ENCODE assay signal across 37 cellular contexts in genomic region chr12:63927511-63927910, GRCh38.
"Had no signal": no experiment of that assay in that cellular context is flagged by ENCODE, and none has a peak within 500 bp of the region (broad histone marks: within the 10 kb centered on the region; RNA-seq: fewer than 3 reads in every experiment).

No MANE protein-coding gene starts in this region.

- H3K36me3 Mint-ChIP-seq: activated naive CD4-positive, alpha-beta T cell treated with anti-CD3 and anti-CD28 coated beads, Interleukin-2, amount 10 ng/mL, durations not matched to agents 7 days and 5 days; activated naive CD4-positive, alpha-beta T cell treated with anti-CD3 and anti-CD28 coated beads, Interleukin-2, amount 50 U/mL, for 24 hours; activated naive CD4-positive, alpha-beta T cell treated with anti-CD3 and anti-CD28 coated beads, Interleukin-2, amount 50 U/mL, for 72 hours; activated naive CD8-positive, alpha-beta T cell; activated naive CD8-positive, alpha-beta T cell treated with anti-CD3 and anti-CD28 coated beads for 36 hours; activated naive CD8-positive, alpha-beta T cell treated with anti-CD3 and anti-CD28 coated beads, Interleukin-2, amount 10 ng/mL, durations not matched to agents 7 days and 5 days had no signal

- H3K27ac ChIP-seq: adrenal gland, ascending aorta, body of pancreas, brain microvascular endothelial cell, breast epithelium, cardiac muscle cell had no signal

- H3K4me3 Mint-ChIP-seq: activated naive CD4-positive, alpha-beta T cell treated with anti-CD3 and anti-CD28 coated beads for 36 hours; activated naive CD4-positive, alpha-beta T cell treated with anti-CD3 and anti-CD28 coated beads, Interleukin-2, amount 10 ng/mL, durations not matched to agents 7 days and 5 days; activated naive CD4-positive, alpha-beta T cell treated with anti-CD3 and anti-CD28 coated beads, Interleukin-2, amount 50 U/mL, for 24 hours; activated naive CD8-positive, alpha-beta T cell; activated naive CD8-positive, alpha-beta T cell treated with anti-CD3 and anti-CD28 coated beads for 36 hours; activated naive CD8-positive, alpha-beta T cell treated with anti-CD3 and anti-CD28 coated beads, Interleukin-2, amount 10 ng/mL, durations not matched to agents 7 days and 5 days; activated naive CD8-positive, alpha-beta T cell treated with anti-CD3 and anti-CD28 coated beads, Interleukin-2, amount 50 U/mL, for 24 hours; activated T-cell treated with anti-CD3 and anti-CD28 coated beads, Interleukin-2, amount 50 U/mL, for 24 hours; activated T-cell treated with anti-CD3 and anti-CD28 coated beads, Interleukin-2, amount 50 U/mL, for 4 hours; activated T-cell treated with anti-CD3 and anti-CD28 coated beads, Interleukin-2, amount 50 U/mL, for 72 hours; activated T-helper 1 cell treated with anti-CD3 and anti-CD28 coated beads, Interleukin-12 subunit alpha, Interleukin-12 subunit beta, Interleukin-2, Interleukin-4 antibody, amounts not matched to agents 30 ng/mL and 10 ng/mL and 1 ng/mL, durations not matched to agents 14 hours and 24 hours and 36 hours; activated T-helper 17 cell treated with anti-CD3 and anti-CD28 coated beads, Interleukin-2, amount 50 U/mL, for 72 hours; brain; central memory CD8-positive, alpha-beta T cell had no signal

- ATAC-seq: activated T-cell treated with anti-CD3 and anti-CD28 coated beads, Interleukin-2, amount 50 U/mL, for 4 hours; body of pancreas had no signal

- H3K36me3 ChIP-seq: adrenal gland, ascending aorta, brain microvascular endothelial cell, breast epithelium, cardiac muscle cell had no signal

- DNase-seq: activated effector memory CD4-positive, alpha-beta T cell treated with anti-CD3 and anti-CD28 coated beads, Interleukin-2, amount 50 U/mL, for 16 hours; activated effector memory CD4-positive, alpha-beta T cell treated with Interleukin-2 at 50 U/mL for 16 hours; activated gamma-delta T cell; activated gamma-delta T cell treated with Interleukin-2 at 50 U/mL for 16 hours; activated naive CD4-positive, alpha-beta T cell; activated naive CD4-positive, alpha-beta T cell treated with anti-CD3 and anti-CD28 coated beads for 36 hours; activated naive CD4-positive, alpha-beta T cell treated with anti-CD3 and anti-CD28 coated beads, Interleukin-2, amount 10 ng/mL, durations not matched to agents 7 days and 5 days; activated naive CD4-positive, alpha-beta T cell treated with Interleukin-2 at 50 U/mL for 16 hours; activated naive CD8-positive, alpha-beta T cell treated with anti-CD3 and anti-CD28 coated beads for 36 hours; activated naive CD8-positive, alpha-beta T cell treated with anti-CD3 and anti-CD28 coated beads, Interleukin-2, amount 10 ng/mL, durations not matched to agents 7 days and 5 days; activated naive CD8-positive, alpha-beta T cell treated with anti-CD3 and anti-CD28 coated beads, Interleukin-2, amount 50 U/mL, for 24 hours; activated T-cell treated with anti-CD3 and anti-CD28 coated beads, Interleukin-2, amount 50 U/mL, for 1 hour; activated T-cell treated with anti-CD3 and anti-CD28 coated beads, Interleukin-2, amount 50 U/mL, for 24 hours; activated T-cell treated with anti-CD3 and anti-CD28 coated beads, Interleukin-2, amount 50 U/mL, for 4 hours; activated T-cell treated with anti-CD3 and anti-CD28 coated beads, Interleukin-2, amount 50 U/mL, for 48 hours; activated T-cell treated with anti-CD3 and anti-CD28 coated beads, Interleukin-2, amount 50 U/mL, for 72 hours; adrenal gland; amniotic stem cell; amygdala; anterior cingulate cortex; aorta; body of pancreas; brain microvascular endothelial cell; caudate nucleus; central memory CD4-positive, alpha-beta T cell; cerebellar nuclear complex had no signal

- H3K27ac Mint-ChIP-seq: activated naive CD4-positive, alpha-beta T cell treated with anti-CD3 and anti-CD28 coated beads for 36 hours; activated naive CD4-positive, alpha-beta T cell treated with anti-CD3 and anti-CD28 coated beads, Interleukin-2, amount 10 ng/mL, durations not matched to agents 7 days and 5 days; activated naive CD4-positive, alpha-beta T cell treated with anti-CD3 and anti-CD28 coated beads, Interleukin-2, amount 50 U/mL, for 24 hours; activated naive CD4-positive, alpha-beta T cell treated with anti-CD3 and anti-CD28 coated beads, Interleukin-2, amount 50 U/mL, for 72 hours; activated naive CD8-positive, alpha-beta T cell; activated naive CD8-positive, alpha-beta T cell treated with anti-CD3 and anti-CD28 coated beads for 36 hours; activated naive CD8-positive, alpha-beta T cell treated with anti-CD3 and anti-CD28 coated beads, Interleukin-2, amount 10 ng/mL, durations not matched to agents 7 days and 5 days; activated naive CD8-positive, alpha-beta T cell treated with anti-CD3 and anti-CD28 coated beads, Interleukin-2, amount 50 U/mL, for 24 hours; activated T-cell treated with anti-CD3 and anti-CD28 coated beads, Interleukin-2, amount 50 U/mL, for 24 hours; activated T-cell treated with anti-CD3 and anti-CD28 coated beads, Interleukin-2, amount 50 U/mL, for 72 hours; activated T-helper 1 cell treated with anti-CD3 and anti-CD28 coated beads, Interleukin-12 subunit alpha, Interleukin-12 subunit beta, Interleukin-2, Interleukin-4 antibody, amounts not matched to agents 30 ng/mL and 10 ng/mL and 1 ng/mL, durations not matched to agents 14 hours and 24 hours and 36 hours; activated T-helper 17 cell treated with anti-CD3 and anti-CD28 coated beads, Interleukin-2, amount 50 U/mL, for 72 hours; activated T-helper 2 cell treated with anti-CD3 and anti-CD28 coated beads, Interferon-gamma antibody, Interleukin-2, Interleukin-4, amounts not matched to agents 10 μg/mL and 5 μg/mL and 100 μg/mL, durations not matched to agents 14 hours and 24 hours and 36 hours had no signal

- H3K9me3 ChIP-seq: adrenal gland, ascending aorta, body of pancreas, breast epithelium had no signal

- H3K4me3 ChIP-seq: adrenal gland, ascending aorta, body of pancreas, breast epithelium, cardiac muscle cell had no signal

- H3K27me3 ChIP-seq: adrenal gland, ascending aorta, body of pancreas, brain microvascular endothelial cell, breast epithelium, cardiac muscle cell had no signal

- H3K4me1 ChIP-seq: ascending aorta, body of pancreas, breast epithelium had no signal

- H3K4me1 Mint-ChIP-seq: activated naive CD4-positive, alpha-beta T cell treated with anti-CD3 and anti-CD28 coated beads, Interleukin-2, amount 10 ng/mL, durations not matched to agents 7 days and 5 days; activated naive CD4-positive, alpha-beta T cell treated with anti-CD3 and anti-CD28 coated beads, Interleukin-2, amount 50 U/mL, for 24 hours; activated naive CD8-positive, alpha-beta T cell treated with anti-CD3 and anti-CD28 coated beads for 36 hours; activated naive CD8-positive, alpha-beta T cell treated with anti-CD3 and anti-CD28 coated beads, Interleukin-2, amount 10 ng/mL, durations not matched to agents 7 days and 5 days; activated naive CD8-positive, alpha-beta T cell treated with anti-CD3 and anti-CD28 coated beads, Interleukin-2, amount 50 U/mL, for 24 hours; activated T-helper 17 cell treated with anti-CD3 and anti-CD28 coated beads, Interleukin-2, amount 50 U/mL, for 72 hours; central memory CD8-positive, alpha-beta T cell had no signal

- H3K27me3 Mint-ChIP-seq: activated naive CD4-positive, alpha-beta T cell treated with anti-CD3 and anti-CD28 coated beads, Interleukin-2, amount 10 ng/mL, durations not matched to agents 7 days and 5 days; activated naive CD8-positive, alpha-beta T cell; activated naive CD8-positive, alpha-beta T cell treated with anti-CD3 and anti-CD28 coated beads, Interleukin-2, amount 10 ng/mL, durations not matched to agents 7 days and 5 days; brain had no signal

- H3K9me3 Mint-ChIP-seq: activated naive CD4-positive, alpha-beta T cell treated with anti-CD3 and anti-CD28 coated beads for 36 hours; activated naive CD4-positive, alpha-beta T cell treated with anti-CD3 and anti-CD28 coated beads, Interleukin-2, amount 10 ng/mL, durations not matched to agents 7 days and 5 days; activated naive CD4-positive, alpha-beta T cell treated with anti-CD3 and anti-CD28 coated beads, Interleukin-2, amount 50 U/mL, for 24 hours; activated naive CD4-positive, alpha-beta T cell treated with anti-CD3 and anti-CD28 coated beads, Interleukin-2, amount 50 U/mL, for 72 hours; activated naive CD8-positive, alpha-beta T cell treated with anti-CD3 and anti-CD28 coated beads for 36 hours; activated naive CD8-positive, alpha-beta T cell treated with anti-CD3 and anti-CD28 coated beads, Interleukin-2, amount 10 ng/mL, durations not matched to agents 7 days and 5 days; activated naive CD8-positive, alpha-beta T cell treated with anti-CD3 and anti-CD28 coated beads, Interleukin-2, amount 50 U/mL, for 24 hours; activated T-cell treated with anti-CD3 and anti-CD28 coated beads, Interleukin-2, amount 50 U/mL, for 24 hours; activated T-cell treated with anti-CD3 and anti-CD28 coated beads, Interleukin-2, amount 50 U/mL, for 4 hours; activated T-cell treated with anti-CD3 and anti-CD28 coated beads, Interleukin-2, amount 50 U/mL, for 72 hours; activated T-helper 1 cell treated with anti-CD3 and anti-CD28 coated beads, Interleukin-12 subunit alpha, Interleukin-12 subunit beta, Interleukin-2, Interleukin-4 antibody, amounts not matched to agents 30 ng/mL and 10 ng/mL and 1 ng/mL, durations not matched to agents 14 hours and 24 hours and 36 hours; activated T-helper 17 cell treated with anti-CD3 and anti-CD28 coated beads, Interleukin-2, amount 50 U/mL, for 72 hours; activated T-helper 2 cell treated with anti-CD3 and anti-CD28 coated beads, Interferon-gamma antibody, Interleukin-2, Interleukin-4, amounts not matched to agents 10 μg/mL and 5 μg/mL and 100 μg/mL, durations not matched to agents 14 hours and 24 hours and 36 hours; central memory CD8-positive, alpha-beta T cell had no signal
